ENCODE assay signal across 27 cellular contexts in genomic region chr1:153519242-153519641, GRCh38. TPM values are rescaled to one million over a fixed set of nuclear protein-coding genes. Genes with fewer than 3 reads are reported as not detected.
"Had no signal": no experiment of that assay in that cellular context is flagged by ENCODE, and none has a peak within 500 bp of the region (broad histone marks: within the 10 kb centered on the region; RNA-seq: fewer than 3 reads in every experiment).

No MANE protein-coding gene starts in this region.

- H3K27me3 Mint-ChIP-seq: activated naive CD8-positive, alpha-beta T cell treated with anti-CD3 and anti-CD28 coated beads, Interleukin-2, amount 10 ng/mL, durations not matched to agents 7 days and 5 days; T-helper 17 cell had no signal

- H3K4me3 Mint-ChIP-seq: activated CD8-positive, alpha-beta T cell treated with anti-CD3 and anti-CD28 coated beads, Interleukin-2, amount 10 ng/mL, durations not matched to agents 7 days and 5 days; activated naive CD8-positive, alpha-beta T cell treated with anti-CD3 and anti-CD28 coated beads, Interleukin-2, amount 10 ng/mL, durations not matched to agents 7 days and 5 days; T-helper 17 cell had no signal

- DNase-seq: activated CD4-positive, alpha-beta T cell treated with anti-CD3 and anti-CD28 coated beads for 4 hours; activated CD8-positive, alpha-beta memory T cell treated with anti-CD3 and anti-CD28 coated beads, Interleukin-2, amount 50 U/mL, for 48 hours; activated CD8-positive, alpha-beta T cell treated with anti-CD3 and anti-CD28 coated beads, Interleukin-2, amount 10 ng/mL, durations not matched to agents 7 days and 5 days; activated naive CD4-positive, alpha-beta T cell treated with anti-CD3 and anti-CD28 coated beads, Interleukin-2, amount 50 U/mL, for 16 hours; activated naive CD8-positive, alpha-beta T cell treated with anti-CD3 and anti-CD28 coated beads, Interleukin-2, amount 10 ng/mL, durations not matched to agents 7 days and 5 days; activated T-cell treated with anti-CD3 and anti-CD28 coated beads, Interleukin-2, amount 50 U/mL, for 1 hour; anterior cingulate cortex; caudate nucleus; KG1; NCI-H1048; NCI-H146; NCI-H1930; NCI-H2171 treated with DMSO at 0.1 percent for 48 hours; NCI-H226; NCI-H510A; NCI-H526 treated with DMSO at 0.1 percent for 48 hours; NCI-H82; NK-92 treated with Interleukin-12 subunit alpha and Interleukin-12 subunit beta, amount 100 ng/mL, for 24 hours; Peyer's patch; SHP77 treated with DMSO at 0.1 percent for 48 hours; T-helper 17 cell; T1000 had no signal

- H3K9me3 Mint-ChIP-seq: activated naive CD8-positive, alpha-beta T cell treated with anti-CD3 and anti-CD28 coated beads, Interleukin-2, amount 10 ng/mL, durations not matched to agents 7 days and 5 days had no signal

- H3K27ac Mint-ChIP-seq: activated CD8-positive, alpha-beta T cell treated with anti-CD3 and anti-CD28 coated beads, Interleukin-2, amount 10 ng/mL, durations not matched to agents 7 days and 5 days; activated naive CD8-positive, alpha-beta T cell treated with anti-CD3 and anti-CD28 coated beads, Interleukin-2, amount 10 ng/mL, durations not matched to agents 7 days and 5 days had no signal

- ATAC-seq: activated CD4-positive, CD25-positive, alpha-beta regulatory T cell treated with anti-CD3 and anti-CD28 coated beads, Interleukin-2, amount 50 U/mL, for 24 hours; activated CD8-positive, alpha-beta T cell treated with anti-CD3 and anti-CD28 coated beads, Interleukin-2, amount 10 ng/mL, durations not matched to agents 7 days and 5 days; T-helper 17 cell had no signal

- H3K36me3 Mint-ChIP-seq: activated naive CD8-positive, alpha-beta T cell treated with anti-CD3 and anti-CD28 coated beads, Interleukin-2, amount 10 ng/mL, durations not matched to agents 7 days and 5 days had no signal

RNA-seq across cellular contexts. Expression of gene S100A5, which starts 21.5 kb away (rescaled TPM):
- total RNA-seq: adrenal gland, breast epithelium, M059J, Peyer's patch, SK-MEL-5 had no signal

RNA-seq across cellular contexts. Expression of gene S100A4, which starts 26.4 kb away (rescaled TPM):
- total RNA-seq: SK-MEL-5 had no signal

RNA-seq across cellular contexts. Expression of gene S100A3, which starts 29.8 kb away (rescaled TPM):
- total RNA-seq: activated CD8-positive, alpha-beta T cell treated with anti-CD3 and anti-CD28 coated beads, Interleukin-2, amount 10 ng/mL, durations not matched to agents 7 days and 5 days; activated naive CD8-positive, alpha-beta T cell treated with anti-CD3 and anti-CD28 coated beads, Interleukin-2, amount 10 ng/mL, durations not matched to agents 7 days and 5 days; Peyer's patch; T-helper 17 cell had no signal

RNA-seq across cellular contexts. Expression of gene S100A2, which starts 46.4 kb away (rescaled TPM):
- total RNA-seq: activated naive CD8-positive, alpha-beta T cell treated with anti-CD3 and anti-CD28 coated beads, Interleukin-2, amount 10 ng/mL, durations not matched to agents 7 days and 5 days; Peyer's patch had no signal
